Comparison of ENCODE assay signal across 16 cellular contexts in the genomic region with DNA sequence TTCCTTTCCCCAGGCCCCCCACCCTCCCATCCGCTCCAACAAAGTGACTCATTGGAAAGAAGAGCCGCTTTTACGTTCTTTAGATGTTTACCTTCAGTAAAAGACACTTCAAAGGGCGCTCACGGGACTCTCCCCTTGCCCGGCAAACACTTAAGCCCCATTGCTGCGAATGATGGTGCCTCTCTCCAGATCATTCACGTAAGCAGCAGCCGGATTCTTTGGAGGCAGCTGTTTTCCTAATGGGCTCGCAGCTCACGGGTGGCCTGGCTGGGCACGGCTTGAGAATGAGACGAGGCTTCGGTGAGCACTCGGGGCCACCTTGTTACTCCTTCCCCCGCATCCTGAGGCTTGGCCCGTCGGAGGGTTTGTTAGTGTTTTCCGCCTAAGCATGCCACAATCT.
DNase-seq lines count a peak whose midpoint lies in the region; ATAC-seq and TF ChIP-seq lines count a peak whose summit lies in the region.
"Had no signal": no experiment of that assay in that cellular context is flagged by ENCODE, and none has a peak within 500 bp of the region (broad histone marks: within the 10 kb centered on the region; RNA-seq: fewer than 3 reads in every experiment).

No MANE protein-coding gene starts in this region.

- TF ChIP-seq CTCF in left lung (IDR thresholded peaks at IDR 0.05) (no peak), thyroid gland (IDR thresholded peaks at IDR 0.05) (no peak), GM13976 (IDR thresholded peaks at IDR 0.05; ENCODE audit: borderline replicate concordance, control extremely low read depth, extremely low read depth, insufficient read depth, missing control alignments) (no peak)

- H3K27me3 ChIP-seq in HUES6 (ENCODE audit: control insufficient read depth, insufficient read depth, low read length) (no peaks in the 10 kb centered on the region), left lung (peaks cover 3 to 60% of the 10 kb centered on the region in 2 donors), thyroid gland (no peaks in the 10 kb centered on the region)
- H3K27me3 ChIP-seq: ascending aorta had no signal

- TF ChIP-seq POLR2A in thyroid gland (IDR thresholded peaks at IDR 0.05) = no peak

- DNase-seq in NCI-H748 (lab: John Stamatoyannopoulos, UW; ENCODE audit: unreplicated experiment) (peak; percentile 73), left lung (peak; percentile 47 to 57), thyroid gland (peak; percentile 35 to 36), midbrain (lab: John Stamatoyannopoulos, UW) (no peak), GM13976 (ENCODE audit: low spot score) (no peak)
- DNase-seq: activated CD4-positive, alpha-beta T cell treated with anti-CD3 and anti-CD28 coated beads for 4 hours; activated naive CD4-positive, alpha-beta T cell treated with Interleukin-2 at 50 U/mL for 16 hours; Calu3; effector memory CD8-positive, alpha-beta T cell; Kasumi-1; NCI-H774; stimulated activated CD4-positive, alpha-beta T cell treated with anti-CD3 and anti-CD28 coated beads, Interleukin-4, amount 100 ng/mL, for 1 hour had no signal

- H3K4me1 ChIP-seq in HUES6 (ENCODE audit: control insufficient read depth, insufficient read depth, low read length) (peaks cover 29% of the 10 kb centered on the region), left lung (no peaks in the 10 kb centered on the region), thyroid gland (no peaks in the 10 kb centered on the region)
- H3K4me1 ChIP-seq: ascending aorta had no signal

- H3K9ac ChIP-seq in HUES6 (ENCODE audit: low read length) = peak overlapping the region; percentile 68

- H3K4me3 ChIP-seq in HUES6 (ENCODE audit: low read depth, low read length) (peak overlapping the region; percentile 44; the same call in 1 of the 2 replicates), left lung (no peak overlapping the region), thyroid gland (replicated peaks in 1 of 3) (no peak overlapping the region)

- H3K9me3 ChIP-seq in HUES6 (ENCODE audit: control insufficient read depth, insufficient read depth, low read depth, low read length) (peaks cover 7% of the 10 kb centered on the region; the same call in 1 of the 2 replicates), left lung (no peaks in the 10 kb centered on the region), thyroid gland (no peaks in the 10 kb centered on the region)
- H3K9me3 ChIP-seq: ascending aorta, thoracic aorta had no signal

- intact Hi-C loops in left lung (cut with DNase I) (no loop called here), thyroid gland (cut with DNase I) (no loop called here)

- ATAC-seq in left lung (peak; percentile 86), HG02642 (IDR thresholded peaks at IDR 0.05; ENCODE audit: poor library complexity, unreplicated experiment) (no peak)
- ATAC-seq: effector memory CD8-positive, alpha-beta T cell had no signal

- H3K27ac ChIP-seq in HUES6 (ENCODE audit: low read depth, low read length) (peak overlapping the region; percentile 42; the same call in 1 of the 2 replicates), left lung (no peak overlapping the region), thyroid gland (no peak overlapping the region)
- H3K27ac ChIP-seq: ascending aorta, thoracic aorta had no signal

- in situ Hi-C loops in GM13976 (cut with MboI; ENCODE audit: low sequenced_read_pairs, unreplicated experiment) = no loop called here

- WGBS in thyroid gland, 2 donors = 10 to 22% methylated on average over 19 of the region's 19 CpGs

- H3K36me3 ChIP-seq in HUES6 (ENCODE audit: control insufficient read depth, insufficient read depth, low read length) (no peaks in the 10 kb centered on the region), left lung (no peaks in the 10 kb centered on the region), thyroid gland (no peaks in the 10 kb centered on the region)
- H3K36me3 ChIP-seq: ascending aorta, thoracic aorta had no signal

Comparison
In these comparisons a context has a peak if more than half of its experiments do, and no peak if none do; other contexts are left out.
1. DNase-seq: peak in NCI-H748 (single experiment), left lung (2 of 2) and thyroid gland (2 of 2); none in midbrain (single experiment) and GM13976 (single experiment).